ENCODE assay signal across 13 cellular contexts in the genomic region with DNA sequence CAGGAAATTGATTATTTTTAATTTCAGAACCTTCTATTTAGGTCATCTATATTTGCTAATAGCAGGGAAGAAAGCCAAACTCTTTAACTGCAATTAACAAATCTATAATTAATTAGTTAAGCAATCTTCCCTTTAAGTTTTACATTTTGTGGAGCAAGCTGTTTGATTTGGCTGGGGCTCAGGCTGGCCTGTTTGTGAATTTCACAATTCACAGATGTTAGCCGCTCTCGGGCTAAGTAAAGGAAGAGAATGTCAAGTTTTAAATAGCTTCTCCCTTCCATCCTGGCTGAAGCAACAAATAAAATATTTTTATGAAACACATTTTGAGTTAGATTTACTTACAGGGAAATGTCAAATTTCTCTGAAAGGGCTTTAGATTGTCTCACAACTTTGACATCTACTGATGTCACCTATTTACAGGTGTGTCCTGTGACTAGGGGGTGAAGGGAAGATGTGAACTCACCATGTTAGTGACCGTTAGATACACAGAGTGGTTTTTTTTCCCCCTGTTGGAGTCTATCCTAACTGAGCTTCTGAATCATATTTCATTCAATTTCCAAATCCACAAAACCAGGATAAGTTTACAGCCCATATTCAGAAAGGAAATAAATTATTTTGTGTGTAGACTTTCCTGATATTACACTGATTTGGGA. TPM values are rescaled to one million over a fixed set of nuclear protein-coding genes. Genes with fewer than 3 reads are reported as not detected.
A peak's percentile ranks its signal among the peaks of the same experiment; 100 is the strongest.
DNase-seq lines count a peak whose midpoint lies in the region; ATAC-seq and TF ChIP-seq lines count a peak whose summit lies in the region.
"Had no signal": no experiment of that assay in that cellular context is flagged by ENCODE, and none has a peak within 500 bp of the region (broad histone marks: within the 10 kb centered on the region; RNA-seq: fewer than 3 reads in every experiment).

No MANE protein-coding gene starts in this region.

- H3K27ac ChIP-seq in BLaER1 treated with 17β-estradiol and CSF1 and Interleukin-3, amounts not matched to agents 10 nM and 100 nM = peak overlapping the region in 9 of 11 experiments; percentile 53 to 79 (median 68); a peak in 18 of 22 replicates
- H3K27ac ChIP-seq: Peyer's patch had no signal

- peaks cover 43% of the 10 kb centered on the region for H3K4me1 Mint-ChIP-seq in nephron
- peaks cover 18% of the 10 kb centered on the region for H3K4me1 Mint-ChIP-seq in activated naive CD8-positive, alpha-beta T cell treated with anti-CD3 and anti-CD28 coated beads for 36 hours

- DNase-seq in MG63 (peak; percentile 13), cardiac fibroblast (ENCODE audit: low read depth in 2 of 2) (peak; percentile 53 to 61), nucleus accumbens (lab: John Stamatoyannopoulos, UW) (no peak)
- DNase-seq in activated naive CD8-positive, alpha-beta T cell treated with anti-CD3 and anti-CD28 coated beads for 36 hours = no peak
- no peak for DNase-seq in stimulated activated CD4-positive, alpha-beta T cell treated with anti-CD3 and anti-CD28 coated beads, Interleukin-15, amount 100 ng/mL, for 24 hours
- DNase-seq: activated CD4-positive, CD25-positive, alpha-beta regulatory T cell; activated effector memory CD4-positive, alpha-beta T cell treated with Interleukin-2 at 50 U/mL for 16 hours; glutamatergic neuron; NCI-H1694; Peyer's patch had no signal

- H3K9me3 Mint-ChIP-seq in nephron = no peaks in the 10 kb centered on the region
- H3K9me3 Mint-ChIP-seq in activated naive CD8-positive, alpha-beta T cell treated with anti-CD3 and anti-CD28 coated beads for 36 hours = no peaks in the 10 kb centered on the region

- H3K4me3 Mint-ChIP-seq in nephron = peak overlapping the region in 2 of 3 experiments; percentile 60 to 62
- no peak overlapping the region for H3K4me3 Mint-ChIP-seq in activated naive CD8-positive, alpha-beta T cell treated with anti-CD3 and anti-CD28 coated beads for 36 hours

- no peaks in the 10 kb centered on the region for H3K27me3 ChIP-seq in BLaER1 treated with 17β-estradiol and CSF1 and Interleukin-3, amounts not matched to agents 10 nM and 100 nM
- H3K27me3 ChIP-seq in MG63 = no peaks in the 10 kb centered on the region
- H3K27me3 ChIP-seq: Peyer's patch had no signal

- H3K9ac ChIP-seq in BLaER1 treated with 17β-estradiol and CSF1 and Interleukin-3, amounts not matched to agents 10 nM and 100 nM = peak overlapping the region in 4 of 11 experiments; percentile 14 to 45 (median 28); a peak in 4 of 22 replicates

- H3K4me3 ChIP-seq in BLaER1 treated with 17β-estradiol and CSF1 and Interleukin-3, amounts not matched to agents 10 nM and 100 nM = no peak overlapping the region; a peak in 1 of 20 replicates
- peak overlapping the region; percentile 34 for H3K4me3 ChIP-seq in MG63
- no peak overlapping the region for H3K4me3 ChIP-seq in cardiac fibroblast (replicated peaks in 1 of 2; ENCODE audit: low read depth in 2 of 2, low read length in 2 of 2)
- H3K4me3 ChIP-seq: Peyer's patch had no signal

- peak overlapping the region; percentile 52 to 80 (median 75) for H3K4me2 ChIP-seq in BLaER1 treated with 17β-estradiol and CSF1 and Interleukin-3, amounts not matched to agents 10 nM and 100 nM

- no peaks in the 10 kb centered on the region for H3K36me3 Mint-ChIP-seq in nephron (ENCODE audit: low read depth)
- no peaks in the 10 kb centered on the region for H3K36me3 Mint-ChIP-seq in activated naive CD8-positive, alpha-beta T cell treated with anti-CD3 and anti-CD28 coated beads for 36 hours

- peaks cover 24 to 39% (median 35%) of the 10 kb centered on the region in 10 experiments for H3K4me1 ChIP-seq in BLaER1 treated with 17β-estradiol and CSF1 and Interleukin-3, amounts not matched to agents 10 nM and 100 nM
- H3K4me1 ChIP-seq: Peyer's patch had no signal

- peak overlapping the region; percentile 72 to 87 (median 76) for H3K27ac Mint-ChIP-seq in nephron
- H3K27ac Mint-ChIP-seq in activated naive CD8-positive, alpha-beta T cell treated with anti-CD3 and anti-CD28 coated beads for 36 hours = no peak overlapping the region

- no peaks in the 10 kb centered on the region for H3K27me3 Mint-ChIP-seq in nephron (ENCODE audit: low read depth)
- H3K27me3 Mint-ChIP-seq in activated naive CD8-positive, alpha-beta T cell treated with anti-CD3 and anti-CD28 coated beads for 36 hours = no peaks in the 10 kb centered on the region

- ATAC-seq in GM21528 (IDR thresholded peaks at IDR 0.05; ENCODE audit: low FRiP score, unreplicated experiment) = no peak

- H3K36me3 ChIP-seq in BLaER1 treated with 17β-estradiol and CSF1 and Interleukin-3, amounts not matched to agents 10 nM and 100 nM = no peaks in the 10 kb centered on the region
- no peaks in the 10 kb centered on the region for H3K36me3 ChIP-seq in MG63
- H3K36me3 ChIP-seq: Peyer's patch had no signal

- H4K20me1 ChIP-seq in BLaER1 treated with 17β-estradiol and CSF1 and Interleukin-3, amounts not matched to agents 10 nM and 100 nM = no peaks in the 10 kb centered on the region

- no peak for TF ChIP-seq CTCF in cardiac fibroblast (IDR thresholded peaks at IDR 0.05; ENCODE audit: low read depth, low read length)
- TF ChIP-seq CTCF in nephron (IDR thresholded peaks at IDR 0.05; ENCODE audit: unreplicated experiment in 3 of 3) = no peak

- H3K9me3 ChIP-seq in BLaER1 treated with 17β-estradiol and CSF1 and Interleukin-3, amounts not matched to agents 10 nM and 100 nM (replicated peaks in 1 of 11) = no peaks in the 10 kb centered on the region
- H3K9me3 ChIP-seq in MG63 = no peaks in the 10 kb centered on the region
- H3K9me3 ChIP-seq: Peyer's patch had no signal

RNA-seq across cellular contexts. Expression of a gene that starts 1.3 kb away (rescaled TPM):
- total RNA-seq in MG63 (2014; rRNA removed; shearing (Covaris generic); ENCODE audit: low replicate concordance) = 1.1 and 6.5 TPM in 2 replicates
- total RNA-seq in activated naive CD8-positive, alpha-beta T cell treated with anti-CD3 and anti-CD28 coated beads for 36 hours = not detected

Comparison
In these comparisons a context has a peak if more than half of its experiments do, and no peak if none do; other contexts are left out.
1. DNase-seq: peak in MG63 (single experiment) and cardiac fibroblast (2 of 2); none in activated naive CD8-positive, alpha-beta T cell treated with anti-CD3 and anti-CD28 coated beads for 36 hours (single experiment), stimulated activated CD4-positive, alpha-beta T cell treated with anti-CD3 and anti-CD28 coated beads, Interleukin-15, amount 100 ng/mL, for 24 hours (single experiment) and nucleus accumbens (0 of 56).